In the genomic region with DNA sequence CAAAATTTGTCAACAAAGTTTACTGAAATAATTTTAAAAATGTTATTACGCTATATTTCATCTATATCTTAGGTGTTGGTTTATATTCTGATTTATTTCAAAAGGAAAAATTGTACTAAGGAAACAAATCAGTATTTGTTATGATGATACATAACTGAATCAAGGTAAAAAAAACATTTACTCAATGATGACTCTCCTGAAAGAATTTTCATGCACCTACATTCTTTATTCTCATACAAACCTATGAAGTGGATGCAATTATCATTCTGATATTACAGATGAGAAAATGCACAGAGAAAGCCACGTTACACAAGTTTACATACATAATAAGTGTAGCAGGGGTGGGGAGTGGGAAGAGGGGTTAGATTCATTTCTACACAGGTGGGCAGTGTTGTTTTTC, we compare ENCODE assay signal across 8 cellular contexts.
"Had no signal": no experiment of that assay in that cellular context is flagged by ENCODE, and none has a peak within 500 bp of the region (broad histone marks: within the 10 kb centered on the region; RNA-seq: fewer than 3 reads in every experiment).

No MANE protein-coding gene starts in this region.

- H2AFZ ChIP-seq: GM23248 had no signal

- H3K27ac ChIP-seq: GM23248, HL-60 had no signal

- H3K4me3 ChIP-seq: GM23248 had no signal

- H3K9ac ChIP-seq: GM23248 had no signal

- FAIRE-seq: H1, H54, HepG2 had no signal

- ATAC-seq: HepG2 had no signal

- DNase-seq: GM23248, H9, HCEC 1CT, KBM-7 had no signal
